34 cellular contexts compared by ENCODE assay signal in genomic region chr21:20994790-20995189, GRCh38. TPM values are rescaled to one million over a fixed set of nuclear protein-coding genes. Genes with fewer than 3 reads are reported as not detected.
DNase-seq lines count a peak whose midpoint lies in the region; ATAC-seq lines count a peak whose summit lies in the region.
"Had no signal": no experiment of that assay in that cellular context is flagged by ENCODE, and none has a peak within 500 bp of the region (broad histone marks: within the 10 kb centered on the region; RNA-seq: fewer than 3 reads in every experiment).

No MANE protein-coding gene starts in this region.

- H3K36me3 ChIP-seq in mesendoderm (ENCODE audit: control insufficient read depth, insufficient read depth, low read length): no peaks in the 10 kb centered on the region
- H3K36me3 ChIP-seq: BE2C; BLaER1; BLaER1 treated with 17β-estradiol and CSF1 and Interleukin-3, amounts not matched to agents 10 nM and 100 nM had no signal

- H3K4me3 ChIP-seq in mesendoderm (ENCODE audit: low read length): no peak overlapping the region
- H3K4me3 ChIP-seq: A549; BLaER1; BLaER1 treated with 17β-estradiol and CSF1 and Interleukin-3, amounts not matched to agents 10 nM and 100 nM had no signal

- H3K79me2 ChIP-seq in mesendoderm (ENCODE audit: control insufficient read depth, insufficient read depth, low read length): no peaks in the 10 kb centered on the region

- H2BK15ac ChIP-seq in mesendoderm (replicated peaks; ENCODE audit: low read depth): no peak overlapping the region

- no peak overlapping the region for H3K23ac ChIP-seq in mesendoderm (ENCODE audit: low read length)

- no CpG with 5 or more reads among the region's 7 CpGs for WGBS in mesendoderm (ENCODE audit: extremely low coverage, insufficient coverage, low lambda C conversion rate)

- no peak overlapping the region for H4K8ac ChIP-seq in mesendoderm (ENCODE audit: low read depth, low read length)

- no peak for ATAC-seq in GM18870 (IDR thresholded peaks at IDR 0.05; ENCODE audit: unreplicated experiment)
- ATAC-seq: A549; CD8-positive, alpha-beta T cell had no signal

- no peak overlapping the region for H2AK5ac ChIP-seq in mesendoderm (ENCODE audit: low read length)

- no peak overlapping the region for H3K18ac ChIP-seq in mesendoderm (ENCODE audit: low read length)

- H3K79me1 ChIP-seq in mesendoderm (ENCODE audit: low read length): no peaks in the 10 kb centered on the region

- H3K56ac ChIP-seq in mesendoderm (ENCODE audit: low read length): no peak overlapping the region

- H2BK120ac ChIP-seq in mesendoderm (ENCODE audit: low read depth, low read length): no peak overlapping the region

- H3K27me3 ChIP-seq in mesendoderm (ENCODE audit: insufficient read depth, low read length, poor library complexity): no peaks in the 10 kb centered on the region
- H3K27me3 ChIP-seq: BE2C, BLaER1 had no signal

- H2BK5ac ChIP-seq in mesendoderm (ENCODE audit: low read length): no peak overlapping the region

- no peak overlapping the region for H3K4ac ChIP-seq in mesendoderm (ENCODE audit: low read depth, low read length)

- in situ Hi-C loops in SK-MEL-5 (cut with HindIII; ENCODE audit: low pct_unique_long_range_greater_than_20kb, low sequenced_read_pairs): no loop called here

- no peak overlapping the region for H3K9ac ChIP-seq in mesendoderm (ENCODE audit: low read length)
- H3K9ac ChIP-seq: BLaER1; BLaER1 treated with 17β-estradiol and CSF1 and Interleukin-3, amounts not matched to agents 10 nM and 100 nM had no signal

- peak overlapping the region; percentile 8 for H3K27ac ChIP-seq in mesendoderm (ENCODE audit: low read depth, low read length)
- H3K27ac ChIP-seq: 22Rv1; A549; BLaER1; BLaER1 treated with 17β-estradiol and CSF1 and Interleukin-3, amounts not matched to agents 10 nM and 100 nM; C4-2B had no signal

- no peak overlapping the region for H3K4me2 ChIP-seq in mesendoderm (ENCODE audit: low read length)
- H3K4me2 ChIP-seq: A549; BLaER1; BLaER1 treated with 17β-estradiol and CSF1 and Interleukin-3, amounts not matched to agents 10 nM and 100 nM had no signal

- H4K5ac ChIP-seq in mesendoderm (ENCODE audit: low read length): no peak overlapping the region

- DNase-seq in Daoy (ENCODE audit: low read depth) (peak; percentile 4), SK-MEL-5 (ENCODE audit: low read depth, low spot score) (peak; percentile 41), mesendoderm (no peak), putamen (ENCODE audit: low spot score) (peak; percentile 23), 8988T (no peak), NCI-H187 (lab: John Stamatoyannopoulos, UW) (no peak), NCI-H1092 treated with DMSO at 0.1 percent for 48 hours (lab: John Stamatoyannopoulos, UW) (no peak)
- DNase-seq: ACHN; AML-193; BE2C; C1 segment of cervical spinal cord; Caco-2; Calu3; CD4-positive, alpha-beta memory T cell; CD4-positive, alpha-beta T cell; CD4-positive, CD25-positive, alpha-beta regulatory T cell; CD8-positive, alpha-beta memory T cell; CD8-positive, alpha-beta T cell; COR-L47; DMS 273 treated with DMSO at 0.1 percent for 48 hours; DMS153; DMS53; DMS79; DMS79 treated with DMSO at 0.1 percent for 48 hours; DND-41; EL had no signal

- H3K4me1 ChIP-seq in mesendoderm (ENCODE audit: control insufficient read depth, low read depth, low read length): no peaks in the 10 kb centered on the region
- H3K4me1 ChIP-seq: A549; BLaER1; BLaER1 treated with 17β-estradiol and CSF1 and Interleukin-3, amounts not matched to agents 10 nM and 100 nM; Caco-2 had no signal

RNA-seq across cellular contexts. Expression of gene NCAM2, which starts 3.4 kb away (rescaled TPM):
- 2.6 TPM in 1 of 2 replicates, not detected in the other for total RNA-seq in Daoy (2014; rRNA removed; shearing (Covaris generic))
- total RNA-seq in SK-MEL-5 (2014; rRNA removed; shearing (Covaris generic)): 5.2 and 7.3 TPM in 2 replicates
- polyA plus RNA-seq in SK-MEL-5 (2015; cell fraction: cytosol; rRNA removed): 2.1 and 3.8 TPM in 2 replicates
- 0.46 and 3.7 TPM in 2 replicates for polyA plus RNA-seq in SK-MEL-5 (2015; cell fraction: nucleus; rRNA removed)
- 0.15 TPM for polyA plus RNA-seq in mesendoderm (2013, experiment 1 of 2)
- polyA plus RNA-seq in mesendoderm (2013, experiment 2 of 2): 0.18 TPM
- total RNA-seq: B cell; Caco-2; Calu3; CD4-positive, alpha-beta memory T cell; CD4-positive, alpha-beta T cell; CD4-positive, CD25-positive, alpha-beta regulatory T cell; CD8-positive, alpha-beta memory T cell; CD8-positive, alpha-beta T cell had no signal
- polyA plus RNA-seq: A549; CD14-positive monocyte; CD4-positive, alpha-beta memory T cell; CD4-positive, CD25-positive, alpha-beta regulatory T cell; CD8-positive, alpha-beta memory T cell had no signal

Comparison
In these comparisons a context has a peak if more than half of its experiments do, and no peak if none do; other contexts are left out.
1. DNase-seq: peak in Daoy (single experiment), SK-MEL-5 (single experiment) and putamen (single experiment); none in mesendoderm (single experiment), 8988T (single experiment), NCI-H187 (0 of 2) and NCI-H1092 treated with DMSO at 0.1 percent for 48 hours (single experiment).